In the genomic region with DNA sequence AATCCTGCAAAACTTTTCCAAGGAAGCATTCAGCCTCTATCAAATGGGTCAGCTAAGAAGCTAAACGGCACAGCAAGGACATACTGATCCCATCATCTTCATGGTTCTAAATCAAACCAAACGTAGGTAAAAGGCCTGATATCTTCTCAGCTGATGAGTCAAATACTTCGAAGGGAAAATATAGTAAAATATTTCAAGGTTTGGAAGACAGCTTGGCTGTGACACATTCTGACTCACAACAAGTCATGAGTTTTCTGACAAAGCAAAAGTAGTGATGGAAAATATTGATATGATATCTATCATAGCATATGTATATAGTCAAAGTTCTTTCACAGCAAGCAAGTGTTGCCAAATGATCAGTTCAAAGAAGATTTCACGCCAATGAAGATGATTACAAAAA, we compare ENCODE assay signal across 11 cellular contexts. TPM values are rescaled to one million over a fixed set of nuclear protein-coding genes. Genes with fewer than 3 reads are reported as not detected.
DNase-seq lines count a peak whose midpoint lies in the region; ATAC-seq and TF ChIP-seq lines count a peak whose summit lies in the region.
"Had no signal": no experiment of that assay in that cellular context is flagged by ENCODE, and none has a peak within 500 bp of the region (broad histone marks: within the 10 kb centered on the region; RNA-seq: fewer than 3 reads in every experiment).

No MANE protein-coding gene starts in this region.

- H3K27me3 Mint-ChIP-seq in activated naive CD8-positive, alpha-beta T cell treated with anti-CD3 and anti-CD28 coated beads for 36 hours, result no peaks in the 10 kb centered on the region

- POLR2A ChIA-PET in AG04450 (lab: Yijun Ruan, JAX), result interaction anchor here (0.7 kb wide), 1 partner anchor 12 kb away, joined by 3 read pairs; no protein-coding TSS in a partner anchor

- peak overlapping the region; percentile 63 for H3K27ac ChIP-seq in AG04450 (ENCODE audit: low read depth, low read length)

- H3K36me3 Mint-ChIP-seq in activated naive CD8-positive, alpha-beta T cell treated with anti-CD3 and anti-CD28 coated beads for 36 hours, result peaks cover 42% of the 10 kb centered on the region

- no peak for ATAC-seq in GM19324 (IDR thresholded peaks at IDR 0.05; ENCODE audit: low FRiP score, unreplicated experiment)

- H3K27ac Mint-ChIP-seq in activated naive CD8-positive, alpha-beta T cell treated with anti-CD3 and anti-CD28 coated beads for 36 hours, result peak overlapping the region; percentile 85

- TF ChIP-seq CTCF in AG04450 (IDR thresholded peaks at IDR 0.05; ENCODE audit: low read depth, low read length), result no peak

- DNase-seq in AG04450 (ENCODE audit: low read depth, low spot score) (no peak), HS-27A (ENCODE audit: low read depth) (peak; percentile 36), hepatic stellate cell (ENCODE audit: low spot score) (peak; percentile 36), GDM1 (lab: John Stamatoyannopoulos, UW) (no peak), NCI-H1694 treated with DMSO at 0.1 percent for 48 hours (lab: John Stamatoyannopoulos, UW) (no peak), NAMALWA (ENCODE audit: low spot score) (no peak)
- no peak for DNase-seq in activated naive CD8-positive, alpha-beta T cell treated with anti-CD3 and anti-CD28 coated beads for 36 hours
- DNase-seq: activated CD4-positive, alpha-beta T cell treated with anti-CD3 and anti-CD28 coated beads, Interleukin-2, amount 50 U/mL, for 1 hour; effector CD8-positive, alpha-beta T cell had no signal

- no peaks in the 10 kb centered on the region for H3K27me3 ChIP-seq in AG04450 (ENCODE audit: control insufficient read depth, insufficient read depth, low read length)

- no peak overlapping the region for H3K4me3 Mint-ChIP-seq in activated naive CD8-positive, alpha-beta T cell treated with anti-CD3 and anti-CD28 coated beads for 36 hours

- H3K4me1 Mint-ChIP-seq in activated naive CD8-positive, alpha-beta T cell treated with anti-CD3 and anti-CD28 coated beads for 36 hours, result peaks cover 88% of the 10 kb centered on the region

- H3K9me3 Mint-ChIP-seq in activated naive CD8-positive, alpha-beta T cell treated with anti-CD3 and anti-CD28 coated beads for 36 hours, result no peaks in the 10 kb centered on the region

- H3K9me3 ChIP-seq in AG04450 (ENCODE audit: control insufficient read depth, insufficient read depth, low read length), result no peaks in the 10 kb centered on the region

- H3K4me3 ChIP-seq in AG04450 (ENCODE audit: low read depth, low read length), result no peak overlapping the region
- H3K4me3 ChIP-seq: lung had no signal

- CTCF ChIA-PET in AG04450 (lab: Charles Lee), result interaction anchor here (1.1 kb wide), 1 partner anchor 9 kb away, joined by 3 read pairs; no protein-coding TSS in a partner anchor

RNA-seq across cellular contexts. Expression of a gene that starts 31.5 kb away (rescaled TPM):
- 53.0 and 54.7 TPM in 2 replicates for polyA plus RNA-seq in AG04450 (2011; rRNA removed)
- polyA minus RNA-seq in AG04450 (2011; rRNA and poly(A)+ RNA removed), result 113 and 119 TPM in 2 replicates
- total RNA-seq in activated naive CD8-positive, alpha-beta T cell treated with anti-CD3 and anti-CD28 coated beads for 36 hours, result 100 to 1,000 TPM; 154 to 159 TPM

Comparison
In these comparisons a context has a peak if more than half of its experiments do, and no peak if none do; other contexts are left out.
1. DNase-seq: peak in HS-27A (single experiment) and hepatic stellate cell (single experiment); none in AG04450 (single experiment), activated naive CD8-positive, alpha-beta T cell treated with anti-CD3 and anti-CD28 coated beads for 36 hours (single experiment), GDM1 (single experiment), NCI-H1694 treated with DMSO at 0.1 percent for 48 hours (single experiment) and NAMALWA (single experiment).